ENCODE assay signal across 20 cellular contexts in genomic region chr5:151846765-151847164, GRCh38.
DNase-seq lines count a peak whose midpoint lies in the region; ATAC-seq, FAIRE-seq and TF ChIP-seq lines count a peak whose summit lies in the region.
"Had no signal": no experiment of that assay in that cellular context is flagged by ENCODE, and none has a peak within 500 bp of the region (broad histone marks: within the 10 kb centered on the region; RNA-seq: fewer than 3 reads in every experiment).

No MANE protein-coding gene starts in this region.

- H3K79me2 ChIP-seq in K562 (ENCODE audit: control insufficient read depth, insufficient read depth, low read length) = no peaks in the 10 kb centered on the region

- TF ChIP-seq RAD21 in A549 (conservative IDR thresholded peaks at IDR 0.05 in 1 of 2, IDR thresholded peaks at IDR 0.05 in 1 of 2) (no peak), K562 (CRISPR knock-in tag; conservative IDR thresholded peaks at IDR 0.05 in 1 of 2, IDR thresholded peaks at IDR 0.05 in 1 of 2) (no peak)

- no peak overlapping the region for H3K9ac ChIP-seq in K562 (ENCODE audit: insufficient read depth in 1 of 2, low read depth in 2 of 2, low read length in 2 of 2)
- H3K9ac ChIP-seq: BLaER1 treated with 17β-estradiol and CSF1 and Interleukin-3, amounts not matched to agents 10 nM and 100 nM had no signal

- no peaks in the 10 kb centered on the region for H3K9me3 ChIP-seq in A549
- no peaks in the 10 kb centered on the region for H3K9me3 ChIP-seq in K562 (replicated peaks; ENCODE audit: control insufficient read depth, insufficient read depth, low read depth, low read length)
- H3K9me3 ChIP-seq: Caco-2 had no signal

- H3K4me1 ChIP-seq in A549 = no peaks in the 10 kb centered on the region
- no peaks in the 10 kb centered on the region for H3K4me1 ChIP-seq in K562 (replicated peaks in 1 of 2; ENCODE audit: control insufficient read depth in 2 of 2, insufficient read depth in 2 of 2, low read length in 2 of 2)
- H3K4me1 ChIP-seq: BLaER1 treated with 17β-estradiol and CSF1 and Interleukin-3, amounts not matched to agents 10 nM and 100 nM; Caco-2 had no signal

- TF ChIP-seq POLR2A in A549 (IDR thresholded peaks at IDR 0.05; ENCODE audit: low read length) = no peak
- TF ChIP-seq POLR2A in K562 (conservative IDR thresholded peaks at IDR 0.05) = no peak

- no peaks in the 10 kb centered on the region for H4K20me1 ChIP-seq in K562 (replicated peaks; ENCODE audit: control insufficient read depth, insufficient read depth, low read length)
- H4K20me1 ChIP-seq: BLaER1 treated with 17β-estradiol and CSF1 and Interleukin-3, amounts not matched to agents 10 nM and 100 nM had no signal

- no peak for ATAC-seq in A549
- ATAC-seq in K562 = no peak
- ATAC-seq: CD8-positive, alpha-beta T cell; GM12878 had no signal

- H3K27me3 ChIP-seq in K562 (ENCODE audit: control insufficient read depth in 2 of 2, insufficient read depth in 2 of 2, low read length in 2 of 2) = peaks cover 0 to 7% of the 10 kb centered on the region in 2 experiments; a peak in 1 of 5 replicates
- H3K27me3 ChIP-seq: BLaER1 treated with 17β-estradiol and CSF1 and Interleukin-3, amounts not matched to agents 10 nM and 100 nM had no signal

- no TSS peak for BruUV-seq in K562 (replicated peaks; lab: Mats Ljungman, UMichigan)

- H3K4me2 ChIP-seq in A549 (no peak overlapping the region), K562 (ENCODE audit: insufficient read depth, low read length) (no peak overlapping the region)
- H3K4me2 ChIP-seq: BLaER1 treated with 17β-estradiol and CSF1 and Interleukin-3, amounts not matched to agents 10 nM and 100 nM had no signal

- H3K4me3 ChIP-seq in A549 (no peak overlapping the region), K562 (no peak overlapping the region)
- H3K4me3 ChIP-seq: BLaER1 treated with 17β-estradiol and CSF1 and Interleukin-3, amounts not matched to agents 10 nM and 100 nM; GM12878 had no signal

- TF ChIP-seq EP300 in A549 (IDR thresholded peaks at IDR 0.05) = no peak
- TF ChIP-seq EP300 in K562 (IDR thresholded peaks at IDR 0.05; ENCODE audit: low read length) = no peak

- FAIRE-seq in A204.1 (lab: Jason Lieb, UNC) (peak; percentile 3), A549 (lab: Jason Lieb, UNC) (no peak), K562 (lab: Jason Lieb, UNC) (no peak)
- FAIRE-seq: D721Med, G401.6, GM12892, GM18507 had no signal

- in situ Hi-C loops in K562 (cut with MboI) = loop anchor here (25.0 kb wide), 1 partner anchor 291 kb away; no protein-coding TSS in a partner anchor

- H2AFZ ChIP-seq in K562 (ENCODE audit: low read depth, low read length) = no peak overlapping the region

- no peak for TF ChIP-seq CTCF in A549 (IDR thresholded peaks at IDR 0.05)
- TF ChIP-seq CTCF in K562 (IDR thresholded peaks at IDR 0.05 in 2 of 3, conservative IDR thresholded peaks at IDR 0.05 in 1 of 3; ENCODE audit: insufficient read depth in 2 of 3, low read depth in 1 of 3, low read length in 3 of 3) = no peak

- no peak overlapping the region for H3K27ac ChIP-seq in A549
- no peak overlapping the region for H3K27ac ChIP-seq in K562 (ENCODE audit: extremely low read depth, low read depth, low read length)
- H3K27ac ChIP-seq: BLaER1 treated with 17β-estradiol and CSF1 and Interleukin-3, amounts not matched to agents 10 nM and 100 nM; C4-2B had no signal

- no peaks in the 10 kb centered on the region for H3K36me3 ChIP-seq in K562 (ENCODE audit: control insufficient read depth, insufficient read depth, low read length)
- H3K36me3 ChIP-seq: BLaER1 treated with 17β-estradiol and CSF1 and Interleukin-3, amounts not matched to agents 10 nM and 100 nM had no signal

- POLR2A ChIA-PET in A549 (lab: Yijun Ruan, JAX) = no interaction called here
- POLR2A ChIA-PET in K562 (lab: Yijun Ruan, JAX) = no interaction called here

- CTCF ChIA-PET in A549 (lab: Yijun Ruan, JAX) = interaction anchor here (0.6 kb wide), 1 partner anchor 18 kb away, joined by 4 read pairs; no protein-coding TSS in a partner anchor
- CTCF ChIA-PET in K562 (lab: Yijun Ruan, JAX; ENCODE audit: low intra/inter-chr PET ratio) = no interaction called here

- DNase-seq in A549 (ENCODE audit: low read depth in 1 of 2, low spot score in 1 of 2) = no peak
- no peak for DNase-seq in K562 (ENCODE audit: extremely low read depth in 1 of 4, low spot score in 3 of 4)
- DNase-seq in activated naive CD4-positive, alpha-beta T cell (lab: John Stamatoyannopoulos, UW) = no peak
- no peak for DNase-seq in AG08395 (ENCODE audit: low spot score)
- DNase-seq: 8988T; ACHN; AML-193; Caco-2; Calu3; CD4-positive, alpha-beta T cell; CD8-positive, alpha-beta T cell; DMS79 treated with DMSO at 0.1 percent for 48 hours had no signal

- intact Hi-C loops in K562 (cut with micrococcal nuclease) = no loop called here

- no peaks in the 10 kb centered on the region for H3K9me1 ChIP-seq in K562 (ENCODE audit: control insufficient read depth, insufficient read depth, low read length)

TF ChIP-seq in A549, 52 proteins besides CTCF, POLR2A, EP300 and RAD21:
- no peak for TF ChIP-seq USF2 (IDR thresholded peaks at IDR 0.05)
- TF ChIP-seq MAFK (IDR thresholded peaks at IDR 0.05; ENCODE audit: partially characterized antibody) = peak; percentile 72

TF ChIP-seq in K562, 482 proteins besides CTCF, POLR2A, EP300 and RAD21:
- TF ChIP-seq CAMTA2 (CRISPR knock-in tag; conservative IDR thresholded peaks at IDR 0.05) (no peak), PTTG1 (tag; IDR thresholded peaks at IDR 0.05; ENCODE audit: low read depth) (no peak), MAFG (tag; conservative IDR thresholded peaks at IDR 0.05) (0 out of 2 replicates have a peak, but pooled peaks have one; percentile 32), C11orf30 (IDR thresholded peaks at IDR 0.05; ENCODE audit: low read depth) (peak; percentile 53), ZNF146 (CRISPR knock-in tag; IDR thresholded peaks at IDR 0.05; ENCODE audit: unreplicated experiment) (no peak), ZNF316 (IDR thresholded peaks at IDR 0.05) (peak; percentile 66; the same call in 1 of the 2 replicates), CTBP1 (IDR thresholded peaks at IDR 0.05; ENCODE audit: borderline replicate concordance) (no peak), GTF2B (IDR thresholded peaks at IDR 0.05; ENCODE audit: extremely low read depth, insufficient read length) (no peak), POLR2B (IDR thresholded peaks at IDR 0.05; ENCODE audit: low read depth, partially characterized antibody) (no peak), ETS2 (tag; IDR thresholded peaks at IDR 0.05; ENCODE audit: borderline replicate concordance, poor library complexity, severe bottlenecking) (no peak), BDP1 (IDR thresholded peaks at IDR 0.05; ENCODE audit: insufficient read depth, insufficient read length) (no peak)
